Comparison of ENCODE assay signal across 1 cellular context in the genomic region with DNA sequence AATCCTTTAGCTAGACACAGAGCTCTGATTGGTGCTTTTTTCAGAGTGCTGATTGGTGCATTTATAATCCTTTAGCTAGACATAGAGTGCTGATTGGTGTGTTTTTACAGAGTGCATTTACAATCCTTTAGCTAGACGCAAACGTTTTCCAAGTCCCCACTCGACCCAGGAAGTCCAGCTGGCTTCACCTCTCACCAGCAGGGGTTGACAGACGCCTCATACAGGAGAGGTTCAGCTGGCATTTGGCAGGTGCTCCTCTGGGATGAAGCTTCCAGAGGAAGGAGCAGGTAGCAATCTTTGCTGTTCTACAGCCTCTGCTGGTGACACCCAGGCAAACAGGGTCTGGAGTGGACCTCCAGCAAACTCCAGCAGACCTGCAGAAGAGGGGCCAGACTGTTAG. TPM values are rescaled to one million over a fixed set of nuclear protein-coding genes. Genes with fewer than 3 reads are reported as not detected.
"Had no signal": no experiment of that assay in that cellular context is flagged by ENCODE, and none has a peak within 500 bp of the region (broad histone marks: within the 10 kb centered on the region; RNA-seq: fewer than 3 reads in every experiment).

No MANE protein-coding gene starts in this region.

RNA-seq across cellular contexts. Expression of a gene that starts 58.8 kb away (rescaled TPM):
- total RNA-seq: ascending aorta had no signal
